9 cellular contexts compared by ENCODE assay signal in genomic region chr7:923108-924041, GRCh38. TPM values are rescaled to one million over a fixed set of nuclear protein-coding genes. Genes with fewer than 3 reads are reported as not detected.
DNase-seq lines count a peak whose midpoint lies in the region; ATAC-seq and TF ChIP-seq lines count a peak whose summit lies in the region.
"Had no signal": no experiment of that assay in that cellular context is flagged by ENCODE, and none has a peak within 500 bp of the region (broad histone marks: within the 10 kb centered on the region; RNA-seq: fewer than 3 reads in every experiment).

No MANE protein-coding gene starts in this region.

- H3K27ac ChIP-seq in adrenal gland, result peak overlapping the region in 1 of 5 donors; percentile 70
- H3K27ac ChIP-seq: parathyroid adenoma had no signal

- H3K4me1 ChIP-seq in adrenal gland (replicated peaks in 1 of 2), result no peaks in the 10 kb centered on the region
- H3K4me1 ChIP-seq: parathyroid adenoma had no signal

- peak overlapping the region; percentile 66 to 80 for H3K4me3 Mint-ChIP-seq in CD14-positive monocyte
- peak overlapping the region; percentile 77 for H3K4me3 Mint-ChIP-seq in T-helper 1 cell treated with Interleukin-12 subunit alpha and Interleukin-12 subunit beta and Interleukin-4 antibody, amounts not matched to agents 30 μg/mL and 1 μg/mL, for 36 hours

- no peaks in the 10 kb centered on the region for H3K36me3 ChIP-seq in adrenal gland (replicated peaks in 1 of 2)

- ATAC-seq in GM19324 (IDR thresholded peaks at IDR 0.05; ENCODE audit: low FRiP score, unreplicated experiment), result peak; percentile 92
- peak; percentile 72 for ATAC-seq in HG03442 (IDR thresholded peaks at IDR 0.05; ENCODE audit: unreplicated experiment)

- TF ChIP-seq POLR2A in adrenal gland (IDR thresholded peaks at IDR 0.05), result no peak
- no peak for TF ChIP-seq POLR2A in lower leg skin (IDR thresholded peaks at IDR 0.05)

- 54 to 80% (median 60%) methylated on average over 11 to 40 of the region's 40 CpGs for WGBS in adrenal gland, 4 donors
- WGBS in lower leg skin, 2 donors, result 49 to 57% methylated on average over 29 to 30 of the region's 40 CpGs

- H3K4me1 Mint-ChIP-seq in CD14-positive monocyte, result peaks cover 62% of the 10 kb centered on the region
- H3K4me1 Mint-ChIP-seq in T-helper 1 cell treated with Interleukin-12 subunit alpha and Interleukin-12 subunit beta and Interleukin-4 antibody, amounts not matched to agents 30 μg/mL and 1 μg/mL, for 36 hours (ENCODE audit: low read depth), result peaks cover 18% of the 10 kb centered on the region

- peaks cover 27 to 44% of the 10 kb centered on the region in 2 donors for H3K36me3 Mint-ChIP-seq in CD14-positive monocyte
- peaks cover 2% of the 10 kb centered on the region for H3K36me3 Mint-ChIP-seq in T-helper 1 cell treated with Interleukin-12 subunit alpha and Interleukin-12 subunit beta and Interleukin-4 antibody, amounts not matched to agents 30 μg/mL and 1 μg/mL, for 36 hours (ENCODE audit: low read depth)

- no peak for TF ChIP-seq CTCF in CD14-positive monocyte (IDR thresholded peaks at IDR 0.05)
- TF ChIP-seq CTCF in adrenal gland (IDR thresholded peaks at IDR 0.05), result no peak
- no peak for TF ChIP-seq CTCF in lower leg skin (IDR thresholded peaks at IDR 0.05)

- in situ Hi-C loops in G401 (cut with HindIII; ENCODE audit: low sequenced_read_pairs), result no loop called here

- peaks cover 0 to 2% (median 0%) of the 10 kb centered on the region in 3 donors for H3K27me3 Mint-ChIP-seq in CD14-positive monocyte (ENCODE audit: low read depth in 3 of 3)
- no peaks in the 10 kb centered on the region for H3K27me3 Mint-ChIP-seq in T-helper 1 cell treated with Interleukin-12 subunit alpha and Interleukin-12 subunit beta and Interleukin-4 antibody, amounts not matched to agents 30 μg/mL and 1 μg/mL, for 36 hours (ENCODE audit: low read depth)

- intact Hi-C loops in CD14-positive monocyte (cut with micrococcal nuclease), result loop anchor here in 1 of 2 donors (5.0 kb wide), 1 partner anchor 34 kb away; no protein-coding TSS in a partner anchor
- intact Hi-C loops in adrenal gland (cut with DNase I), result no loop called here
- intact Hi-C loops in lower leg skin (cut with DNase I; ENCODE audit: low total_unique reads), result no loop called here

- peak; percentile 96 for DNase-seq in CD14-positive monocyte (ENCODE audit: low spot score)
- DNase-seq in adrenal gland, result peak in 6 of 7 donors; percentile 49 to 80 (median 65)
- peak; percentile 82 to 93 for DNase-seq in lower leg skin (ENCODE audit: low spot score in 2 of 2)
- DNase-seq in stimulated activated CD8-positive, alpha-beta memory T cell treated with anti-CD3 and anti-CD28 coated beads, Interleukin-2, amount 100 ng/mL, for 1 hour (ENCODE audit: low read depth in 2 of 2), result peak; percentile 83 to 88
- DNase-seq in G401 (ENCODE audit: low spot score), result no peak

- no peaks in the 10 kb centered on the region for H3K9me3 ChIP-seq in adrenal gland (replicated peaks in 1 of 3)

- H3K4me3 ChIP-seq in adrenal gland (no peak overlapping the region), lower leg skin (ENCODE audit: low read depth, poor library complexity, severe bottlenecking) (no peak overlapping the region)

- no peaks in the 10 kb centered on the region for H3K27me3 ChIP-seq in adrenal gland

- H3K27ac Mint-ChIP-seq in CD14-positive monocyte, result peak overlapping the region; percentile 93 to 98 (median 95)
- peak overlapping the region; percentile 87 for H3K27ac Mint-ChIP-seq in T-helper 1 cell treated with Interleukin-12 subunit alpha and Interleukin-12 subunit beta and Interleukin-4 antibody, amounts not matched to agents 30 μg/mL and 1 μg/mL, for 36 hours

- H3K9me3 Mint-ChIP-seq in CD14-positive monocyte, result no peaks in the 10 kb centered on the region
- no peaks in the 10 kb centered on the region for H3K9me3 Mint-ChIP-seq in T-helper 1 cell treated with Interleukin-12 subunit alpha and Interleukin-12 subunit beta and Interleukin-4 antibody, amounts not matched to agents 30 μg/mL and 1 μg/mL, for 36 hours

RNA-seq across cellular contexts. Expression of gene ADAP1, which starts 31.1 kb away (rescaled TPM):
- 10 to 100 TPM; 49.1 to 72.2 TPM for polyA plus RNA-seq in CD14-positive monocyte
- 10 to 100 TPM in 5 of 8 donors, 1 to 10 TPM in 3; 5.6 to 60.2 (median 12.8) TPM for total RNA-seq in adrenal gland
- 10 to 100 TPM in 1 of 3 donors, 1 to 10 TPM in 1, under 1 TPM in 1; 0.29 to 40.5 (median 7.1) TPM for polyA plus RNA-seq in adrenal gland
- 10 to 100 TPM in 1 of 4 donors, 1 to 10 TPM in 3; 9.1 to 18.8 (median 9.9) TPM for total RNA-seq in lower leg skin
- 11.7 and 21.3 TPM in 2 replicates for total RNA-seq in G401 (2014; rRNA removed; shearing (Covaris generic))

RNA-seq across cellular contexts. Expression of gene GET4, which starts 47.0 kb away (rescaled TPM):
- polyA plus RNA-seq in CD14-positive monocyte (10 to 100 TPM; 20.1 to 25.5 TPM), adrenal gland (100 to 1,000 TPM in 2 of 3 donors, 10 to 100 TPM in 1; 38.3 to 166 (median 164) TPM)
- total RNA-seq in adrenal gland (100 to 1,000 TPM in 1 of 8 donors, 10 to 100 TPM in 7; 44.7 to 190 (median 69.1) TPM), lower leg skin (10 to 100 TPM; 46.1 to 67.7 (median 51.6) TPM)
- total RNA-seq in G401 (2014; rRNA removed; shearing (Covaris generic)), result 98.5 and 102 TPM in 2 replicates

RNA-seq across cellular contexts. Expression of gene COX19, which starts 52.0 kb away (rescaled TPM):
- polyA plus RNA-seq in CD14-positive monocyte (1 to 10 TPM; 7.4 to 7.6 TPM), adrenal gland (10 to 100 TPM; 12.3 to 28.6 (median 14.0) TPM)
- total RNA-seq in adrenal gland (10 to 100 TPM in 7 of 8 donors, 1 to 10 TPM in 1; 9.1 to 32.4 (median 18.9) TPM), lower leg skin (10 to 100 TPM; 13.0 to 25.1 (median 15.1) TPM)
- 5.5 and 10.6 TPM in 2 replicates for total RNA-seq in G401 (2014; rRNA removed; shearing (Covaris generic))

RNA-seq across cellular contexts. Expression of gene CYP2W1, which starts 59.6 kb away (rescaled TPM):
- polyA plus RNA-seq in CD14-positive monocyte, result not detected
- total RNA-seq in adrenal gland, result 10 to 100 TPM in 7 of 8 donors, 1 to 10 TPM in 1; 5.4 to 71.0 (median 42.0) TPM
- polyA plus RNA-seq in adrenal gland, result 10 to 100 TPM in 2 of 3 donors, under 1 TPM in 1; 0.70 to 63.7 (median 41.0) TPM
- 10 to 100 TPM; 11.7 to 31.6 (median 19.3) TPM for total RNA-seq in lower leg skin
- 0.34 TPM in 1 of 2 replicates, not detected in the other for total RNA-seq in G401 (2014; rRNA removed; shearing (Covaris generic))
